1 cellular context compared by ENCODE assay signal in genomic region chr2:222655748-222656543, GRCh38.
TF ChIP-seq lines count a peak whose summit lies in the region.

FARSB (minus strand) TSS chr2:222656092; CDS start chr2:222656073, 19 bp downstream.

TF ChIP-seq in SK-N-SH, 30 proteins besides CTCF, POLR2A, EP300 and RAD21 (continued from another document):
- no peak for TF ChIP-seq SMC3 (IDR thresholded peaks at IDR 0.05; ENCODE audit: low read depth, low read length)
